Comparison of ENCODE assay signal across 3 cellular contexts in the genomic region with DNA sequence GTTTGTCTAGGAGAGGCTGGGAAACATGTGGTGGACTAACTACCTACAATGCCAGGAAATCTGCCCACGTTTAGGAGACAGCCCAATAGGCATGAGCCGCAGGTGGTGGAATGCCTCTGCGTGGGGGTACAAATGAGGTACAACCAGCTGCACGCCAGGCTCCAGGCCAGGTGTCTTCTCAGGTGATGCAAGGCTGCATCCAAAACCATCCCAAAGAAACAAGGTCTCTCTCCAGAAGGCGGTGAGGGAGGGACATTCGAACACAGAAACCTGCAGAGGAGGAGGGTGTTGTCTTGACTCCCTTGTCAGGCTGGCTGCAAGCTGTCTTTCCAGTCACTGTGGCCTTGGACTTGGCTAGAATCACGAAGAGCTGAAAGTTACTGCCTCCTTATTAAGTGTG.
TF ChIP-seq lines count a peak whose summit lies in the region.

No MANE protein-coding gene starts in this region.

TF ChIP-seq in HEK293, 187 proteins besides CTCF, POLR2A, EP300 and RAD21 (continued from another document):
- TF ChIP-seq, protein P1, sequence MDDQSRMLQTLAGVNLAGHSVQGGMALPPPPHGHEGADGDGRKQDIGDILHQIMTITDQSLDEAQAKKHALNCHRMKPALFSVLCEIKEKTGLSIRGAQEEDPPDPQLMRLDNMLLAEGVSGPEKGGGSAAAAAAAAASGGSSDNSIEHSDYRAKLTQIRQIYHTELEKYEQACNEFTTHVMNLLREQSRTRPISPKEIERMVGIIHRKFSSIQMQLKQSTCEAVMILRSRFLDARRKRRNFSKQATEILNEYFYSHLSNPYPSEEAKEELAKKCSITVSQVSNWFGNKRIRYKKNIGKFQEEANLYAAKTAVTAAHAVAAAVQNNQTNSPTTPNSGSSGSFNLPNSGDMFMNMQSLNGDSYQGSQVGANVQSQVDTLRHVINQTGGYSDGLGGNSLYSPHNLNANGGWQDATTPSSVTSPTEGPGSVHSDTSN (CRISPR knock-in tag; IDR thresholded peaks at IDR 0.05), result no peak
- TF ChIP-seq FEZF1 (tag by site-specific recombination; IDR thresholded peaks at IDR 0.05), result no peak
- no peak for TF ChIP-seq ZNF175 (tag by site-specific recombination; IDR thresholded peaks at IDR 0.05)
- TF ChIP-seq ZNF777 (tag by site-specific recombination; IDR thresholded peaks at IDR 0.05; ENCODE audit: borderline replicate concordance), result no peak
- TF ChIP-seq SCRT2 (tag by site-specific recombination; IDR thresholded peaks at IDR 0.05), result 0 out of 2 replicates have a peak, but pooled peaks have one; percentile 33
- TF ChIP-seq, protein P2, sequence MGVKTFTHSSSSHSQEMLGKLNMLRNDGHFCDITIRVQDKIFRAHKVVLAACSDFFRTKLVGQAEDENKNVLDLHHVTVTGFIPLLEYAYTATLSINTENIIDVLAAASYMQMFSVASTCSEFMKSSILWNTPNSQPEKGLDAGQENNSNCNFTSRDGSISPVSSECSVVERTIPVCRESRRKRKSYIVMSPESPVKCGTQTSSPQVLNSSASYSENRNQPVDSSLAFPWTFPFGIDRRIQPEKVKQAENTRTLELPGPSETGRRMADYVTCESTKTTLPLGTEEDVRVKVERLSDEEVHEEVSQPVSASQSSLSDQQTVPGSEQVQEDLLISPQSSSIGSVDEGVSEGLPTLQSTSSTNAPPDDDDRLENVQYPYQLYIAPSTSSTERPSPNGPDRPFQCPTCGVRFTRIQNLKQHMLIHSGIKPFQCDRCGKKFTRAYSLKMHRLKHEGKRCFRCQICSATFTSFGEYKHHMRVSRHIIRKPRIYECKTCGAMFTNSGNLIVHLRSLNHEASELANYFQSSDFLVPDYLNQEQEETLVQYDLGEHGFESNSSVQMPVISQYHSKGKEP (tag by site-specific recombination; IDR thresholded peaks at IDR 0.05), result no peak
- no peak for TF ChIP-seq ZNF202 (tag by site-specific recombination; IDR thresholded peaks at IDR 0.05; ENCODE audit: borderline replicate concordance)
- TF ChIP-seq, protein P3, sequence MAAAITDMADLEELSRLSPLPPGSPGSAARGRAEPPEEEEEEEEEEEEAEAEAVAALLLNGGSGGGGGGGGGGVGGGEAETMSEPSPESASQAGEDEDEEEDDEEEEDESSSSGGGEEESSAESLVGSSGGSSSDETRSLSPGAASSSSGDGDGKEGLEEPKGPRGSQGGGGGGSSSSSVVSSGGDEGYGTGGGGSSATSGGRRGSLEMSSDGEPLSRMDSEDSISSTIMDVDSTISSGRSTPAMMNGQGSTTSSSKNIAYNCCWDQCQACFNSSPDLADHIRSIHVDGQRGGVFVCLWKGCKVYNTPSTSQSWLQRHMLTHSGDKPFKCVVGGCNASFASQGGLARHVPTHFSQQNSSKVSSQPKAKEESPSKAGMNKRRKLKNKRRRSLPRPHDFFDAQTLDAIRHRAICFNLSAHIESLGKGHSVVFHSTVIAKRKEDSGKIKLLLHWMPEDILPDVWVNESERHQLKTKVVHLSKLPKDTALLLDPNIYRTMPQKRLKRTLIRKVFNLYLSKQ (tag by site-specific recombination; IDR thresholded peaks at IDR 0.05; ENCODE audit: borderline replicate concordance), result no peak
- TF ChIP-seq ZNF701 (tag by site-specific recombination; IDR thresholded peaks at IDR 0.05), result no peak
- no peak for TF ChIP-seq ZNF16 (tag by site-specific recombination; IDR thresholded peaks at IDR 0.05; ENCODE audit: low read depth)
- no peak for TF ChIP-seq ZNF791 (tag by site-specific recombination; IDR thresholded peaks at IDR 0.05)
- no peak for TF ChIP-seq ZBTB8A (tag by site-specific recombination; IDR thresholded peaks at IDR 0.05)
- TF ChIP-seq EGR2 (tag by site-specific recombination; IDR thresholded peaks at IDR 0.05; ENCODE audit: low read depth), result peak; percentile 17; the same call in 1 of the 2 replicates

TF ChIP-seq in HepG2, 621 proteins besides CTCF, POLR2A, EP300 and RAD21 (continued from another document):
- TF ChIP-seq, protein P4, sequence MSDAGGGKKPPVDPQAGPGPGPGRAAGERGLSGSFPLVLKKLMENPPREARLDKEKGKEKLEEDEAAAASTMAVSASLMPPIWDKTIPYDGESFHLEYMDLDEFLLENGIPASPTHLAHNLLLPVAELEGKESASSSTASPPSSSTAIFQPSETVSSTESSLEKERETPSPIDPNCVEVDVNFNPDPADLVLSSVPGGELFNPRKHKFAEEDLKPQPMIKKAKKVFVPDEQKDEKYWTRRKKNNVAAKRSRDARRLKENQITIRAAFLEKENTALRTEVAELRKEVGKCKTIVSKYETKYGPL (CRISPR knock-in tag; IDR thresholded peaks at IDR 0.05), result no peak
- TF ChIP-seq SALL1 (CRISPR knock-in tag; IDR thresholded peaks at IDR 0.05) (no peak), ZNF251 (CRISPR knock-in tag; IDR thresholded peaks at IDR 0.05) (no peak), ZNF383 (CRISPR knock-in tag; IDR thresholded peaks at IDR 0.05; ENCODE audit: borderline replicate concordance) (no peak), DR1 (CRISPR knock-in tag; IDR thresholded peaks at IDR 0.05) (no peak), SMYD3 (CRISPR knock-in tag; IDR thresholded peaks at IDR 0.05) (no peak), MTA1 (CRISPR knock-in tag; IDR thresholded peaks at IDR 0.05; ENCODE audit: borderline replicate concordance) (no peak), REL (CRISPR knock-in tag; conservative IDR thresholded peaks at IDR 0.05) (no peak), MEIS1 (CRISPR knock-in tag; IDR thresholded peaks at IDR 0.05; ENCODE audit: borderline replicate concordance) (no peak)
- TF ChIP-seq, protein P5, sequence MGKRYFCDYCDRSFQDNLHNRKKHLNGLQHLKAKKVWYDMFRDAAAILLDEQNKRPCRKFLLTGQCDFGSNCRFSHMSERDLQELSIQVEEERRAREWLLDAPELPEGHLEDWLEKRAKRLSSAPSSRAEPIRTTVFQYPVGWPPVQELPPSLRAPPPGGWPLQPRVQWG (CRISPR knock-in tag; IDR thresholded peaks at IDR 0.05; ENCODE audit: borderline replicate concordance, low read depth), result no peak
- TF ChIP-seq, protein P6, sequence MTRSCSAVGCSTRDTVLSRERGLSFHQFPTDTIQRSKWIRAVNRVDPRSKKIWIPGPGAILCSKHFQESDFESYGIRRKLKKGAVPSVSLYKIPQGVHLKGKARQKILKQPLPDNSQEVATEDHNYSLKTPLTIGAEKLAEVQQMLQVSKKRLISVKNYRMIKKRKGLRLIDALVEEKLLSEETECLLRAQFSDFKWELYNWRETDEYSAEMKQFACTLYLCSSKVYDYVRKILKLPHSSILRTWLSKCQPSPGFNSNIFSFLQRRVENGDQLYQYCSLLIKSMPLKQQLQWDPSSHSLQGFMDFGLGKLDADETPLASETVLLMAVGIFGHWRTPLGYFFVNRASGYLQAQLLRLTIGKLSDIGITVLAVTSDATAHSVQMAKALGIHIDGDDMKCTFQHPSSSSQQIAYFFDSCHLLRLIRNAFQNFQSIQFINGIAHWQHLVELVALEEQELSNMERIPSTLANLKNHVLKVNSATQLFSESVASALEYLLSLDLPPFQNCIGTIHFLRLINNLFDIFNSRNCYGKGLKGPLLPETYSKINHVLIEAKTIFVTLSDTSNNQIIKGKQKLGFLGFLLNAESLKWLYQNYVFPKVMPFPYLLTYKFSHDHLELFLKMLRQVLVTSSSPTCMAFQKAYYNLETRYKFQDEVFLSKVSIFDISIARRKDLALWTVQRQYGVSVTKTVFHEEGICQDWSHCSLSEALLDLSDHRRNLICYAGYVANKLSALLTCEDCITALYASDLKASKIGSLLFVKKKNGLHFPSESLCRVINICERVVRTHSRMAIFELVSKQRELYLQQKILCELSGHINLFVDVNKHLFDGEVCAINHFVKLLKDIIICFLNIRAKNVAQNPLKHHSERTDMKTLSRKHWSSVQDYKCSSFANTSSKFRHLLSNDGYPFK (CRISPR knock-in tag; IDR thresholded peaks at IDR 0.05; ENCODE audit: borderline replicate concordance), result no peak

TF ChIP-seq in GM12891, 5 proteins besides CTCF, POLR2A, EP300 and RAD21 (continued from another document):
- TF ChIP-seq TAF1 (IDR thresholded peaks at IDR 0.05; ENCODE audit: low read depth, low read length), result no peak
